Comparison of ENCODE assay signal across 14 cellular contexts in genomic region chr3:71728632-71729342, GRCh38. TPM values are rescaled to one million over a fixed set of nuclear protein-coding genes. Genes with fewer than 3 reads are reported as not detected.
A peak's percentile ranks its signal among the peaks of the same experiment; 100 is the strongest.
DNase-seq lines count a peak whose midpoint lies in the region; ATAC-seq lines count a peak whose summit lies in the region.
"Had no signal": no experiment of that assay in that cellular context is flagged by ENCODE, and none has a peak within 500 bp of the region (broad histone marks: within the 10 kb centered on the region; RNA-seq: fewer than 3 reads in every experiment).

No MANE protein-coding gene starts in this region.

- H3K9me3 Mint-ChIP-seq in activated T-helper 17 cell treated with anti-CD3 and anti-CD28 coated beads, Interleukin-2, amount 50 U/mL, for 72 hours: no peaks in the 10 kb centered on the region
- H3K9me3 Mint-ChIP-seq in naive thymus-derived CD8-positive, alpha-beta T cell: no peaks in the 10 kb centered on the region
- H3K9me3 Mint-ChIP-seq: natural killer cell had no signal

- H3K4me1 Mint-ChIP-seq in activated T-helper 17 cell treated with anti-CD3 and anti-CD28 coated beads, Interleukin-2, amount 50 U/mL, for 72 hours: peaks cover 34% of the 10 kb centered on the region
- peaks cover 29 to 59% (median 41%) of the 10 kb centered on the region in 4 donors for H3K4me1 Mint-ChIP-seq in naive thymus-derived CD8-positive, alpha-beta T cell

- POLR2A ChIA-PET in naive thymus-derived CD8-positive, alpha-beta T cell (lab: Charles Lee): interaction anchor here (0.6 to 1.9 kb wide), 4 partner anchors 8 to 1361 kb away, joined by 3 to 6 read pairs (median 4); no protein-coding TSS in a partner anchor

- no peak for ATAC-seq in activated T-helper 17 cell treated with anti-CD3 and anti-CD28 coated beads, Interleukin-2, amount 50 U/mL, for 72 hours (replicated peaks)
- no peak for ATAC-seq in naive thymus-derived CD8-positive, alpha-beta T cell
- ATAC-seq in HG03095 (IDR thresholded peaks at IDR 0.05; ENCODE audit: unreplicated experiment): no peak
- ATAC-seq: activated CD4-positive, alpha-beta T cell treated with anti-CD3 and anti-CD28 coated beads for 36 hours had no signal

- peaks cover 6% of the 10 kb centered on the region for H3K36me3 Mint-ChIP-seq in activated T-helper 17 cell treated with anti-CD3 and anti-CD28 coated beads, Interleukin-2, amount 50 U/mL, for 72 hours (ENCODE audit: low read depth)
- no peaks in the 10 kb centered on the region for H3K36me3 Mint-ChIP-seq in naive thymus-derived CD8-positive, alpha-beta T cell

- peak overlapping the region; percentile 17 for H3K4me3 Mint-ChIP-seq in activated T-helper 17 cell treated with anti-CD3 and anti-CD28 coated beads, Interleukin-2, amount 50 U/mL, for 72 hours
- H3K4me3 Mint-ChIP-seq in naive thymus-derived CD8-positive, alpha-beta T cell: no peak overlapping the region
- H3K4me3 Mint-ChIP-seq: activated CD4-positive, alpha-beta T cell treated with anti-CD3 and anti-CD28 coated beads for 36 hours; natural killer cell had no signal

- peak; percentile 27 for DNase-seq in NCI-H2196 (lab: John Stamatoyannopoulos, UW; ENCODE audit: unreplicated experiment)
- no peak for DNase-seq in NCI-H2196 treated with DMSO at 0.1 percent for 48 hours (lab: John Stamatoyannopoulos, UW; ENCODE audit: unreplicated experiment)
- peak; percentile 10 for DNase-seq in LHCN-M2 (ENCODE audit: low read depth)
- DNase-seq in naive thymus-derived CD8-positive, alpha-beta T cell: peak in 4 of 10 donors; percentile 24 to 67 (median 36)
- no peak for DNase-seq in SW 1271 (lab: John Stamatoyannopoulos, UW)
- DNase-seq in T-helper 1 cell: no peak
- DNase-seq: activated CD4-positive, alpha-beta T cell treated with anti-CD3 and anti-CD28 coated beads for 36 hours; natural killer cell; PC-9 had no signal

- H3K27me3 Mint-ChIP-seq in activated T-helper 17 cell treated with anti-CD3 and anti-CD28 coated beads, Interleukin-2, amount 50 U/mL, for 72 hours: no peaks in the 10 kb centered on the region
- no peaks in the 10 kb centered on the region for H3K27me3 Mint-ChIP-seq in naive thymus-derived CD8-positive, alpha-beta T cell
- H3K27me3 Mint-ChIP-seq: activated CD4-positive, alpha-beta T cell treated with anti-CD3 and anti-CD28 coated beads for 36 hours had no signal

- H3K27ac Mint-ChIP-seq in activated T-helper 17 cell treated with anti-CD3 and anti-CD28 coated beads, Interleukin-2, amount 50 U/mL, for 72 hours: no peak overlapping the region
- peak overlapping the region in 9 of 10 donors; percentile 30 to 90 (median 69) for H3K27ac Mint-ChIP-seq in naive thymus-derived CD8-positive, alpha-beta T cell
- H3K27ac Mint-ChIP-seq: activated CD4-positive, alpha-beta T cell treated with anti-CD3 and anti-CD28 coated beads for 36 hours had no signal

RNA-seq across cellular contexts. Expression of gene EIF4E3, which starts 3.6 kb away (rescaled TPM):
- total RNA-seq in LHCN-M2 (2014; rRNA removed): 0.06 and 0.11 TPM in 2 replicates
- 0.39 TPM for polyA plus RNA-seq in LHCN-M2 (2012)
- 10 to 100 TPM; 25.3 to 27.4 TPM for total RNA-seq in activated T-helper 17 cell treated with anti-CD3 and anti-CD28 coated beads, Interleukin-2, amount 50 U/mL, for 72 hours
- total RNA-seq in naive thymus-derived CD8-positive, alpha-beta T cell: 10 to 100 TPM; 37.8 to 38.2 TPM
- 10 to 100 TPM; 23.3 to 48.3 (median 32.1) TPM for polyA plus RNA-seq in naive thymus-derived CD8-positive, alpha-beta T cell
- total RNA-seq: PC-9 had no signal

RNA-seq across cellular contexts. Expression of gene GPR27, which starts 24.9 kb away (rescaled TPM):
- not detected in 2 replicates for total RNA-seq in LHCN-M2 (2014; rRNA removed)
- polyA plus RNA-seq in LHCN-M2 (2012): not detected
- 1 to 10 TPM in 1 of 2 donors, under 1 TPM in 1; 0.32 to 2.5 TPM for total RNA-seq in activated T-helper 17 cell treated with anti-CD3 and anti-CD28 coated beads, Interleukin-2, amount 50 U/mL, for 72 hours
- total RNA-seq in naive thymus-derived CD8-positive, alpha-beta T cell: under 1 TPM in 1 of 2 experiments, not detected in 1; 0.16 TPM
- polyA plus RNA-seq in naive thymus-derived CD8-positive, alpha-beta T cell: under 1 TPM; 0.11 to 0.87 (median 0.18) TPM
- total RNA-seq: HT-29, PC-9 had no signal

RNA-seq across cellular contexts. Expression of gene PROK2, which starts 56.2 kb away (rescaled TPM):
- total RNA-seq in LHCN-M2 (2014; rRNA removed): not detected in 2 replicates
- polyA plus RNA-seq in LHCN-M2 (2012): not detected
- total RNA-seq in activated T-helper 17 cell treated with anti-CD3 and anti-CD28 coated beads, Interleukin-2, amount 50 U/mL, for 72 hours: 1 to 10 TPM in 1 of 2 donors, under 1 TPM in 1; 0.61 to 4.6 TPM
- total RNA-seq in naive thymus-derived CD8-positive, alpha-beta T cell: not detected
- polyA plus RNA-seq in naive thymus-derived CD8-positive, alpha-beta T cell: under 1 TPM in 1 of 3 donors, not detected in 2; 0.91 TPM
- total RNA-seq: body of pancreas, HT-29, PC-9, ureter had no signal

Comparison
In these comparisons a context has a peak if more than half of its experiments do, and no peak if none do; other contexts are left out.
1. DNase-seq: peak in NCI-H2196 (single experiment) and LHCN-M2 (single experiment); none in NCI-H2196 treated with DMSO at 0.1 percent for 48 hours (single experiment), SW 1271 (0 of 2) and T-helper 1 cell (0 of 5).
2. RNA of gene EIF4E3, which starts 3.6 kb away (total RNA-seq): 37.8 to 38.2 TPM in naive thymus-derived CD8-positive, alpha-beta T cell and 25.3 to 27.4 TPM in activated T-helper 17 cell treated with anti-CD3 and anti-CD28 coated beads, Interleukin-2, amount 50 U/mL, for 72 hours; 0.06 to 0.11 TPM in LHCN-M2; every median in the first group is over 10 times any median in the second.